1 cellular context compared by ENCODE assay signal in the genomic region with DNA sequence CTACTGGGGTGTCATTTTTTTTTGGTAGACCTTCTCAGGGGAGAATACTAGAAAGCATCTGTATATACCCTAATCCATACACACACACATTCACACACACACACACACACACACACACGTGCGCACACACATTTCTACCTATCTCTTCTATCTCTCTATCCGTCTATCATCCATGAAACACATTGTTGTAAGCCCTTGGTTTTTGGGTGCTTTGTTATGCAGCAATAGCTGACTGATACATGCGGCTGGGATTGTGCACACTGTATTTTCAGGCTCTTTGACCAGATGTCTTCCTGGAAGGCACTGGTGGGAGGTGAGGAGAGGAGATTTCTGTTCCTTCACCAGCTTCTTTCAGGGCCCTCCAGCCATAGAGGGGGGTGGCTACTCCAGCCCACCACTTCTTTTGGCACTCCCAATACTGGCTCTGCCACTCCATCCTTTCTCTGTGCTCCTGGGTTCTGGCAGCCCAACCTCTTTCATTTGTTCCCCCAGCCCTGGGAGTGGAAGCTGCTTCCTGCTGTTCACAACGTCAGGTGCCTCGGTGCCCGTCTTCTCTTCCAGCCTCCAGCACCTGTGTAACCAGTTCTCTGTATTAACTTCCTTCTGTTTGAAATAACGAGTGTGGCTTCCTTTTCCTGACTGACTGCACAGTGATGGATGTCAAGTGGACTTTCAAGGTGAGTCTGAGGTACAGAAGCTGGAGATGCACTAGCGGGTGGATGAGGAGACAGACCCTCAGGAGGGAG.
TF ChIP-seq lines count a peak whose summit lies in the region.

No MANE protein-coding gene starts in this region.

TF ChIP-seq in K562, 482 proteins besides CTCF, POLR2A, EP300 and RAD21 (continued from another document):
- TF ChIP-seq, protein P1, sequence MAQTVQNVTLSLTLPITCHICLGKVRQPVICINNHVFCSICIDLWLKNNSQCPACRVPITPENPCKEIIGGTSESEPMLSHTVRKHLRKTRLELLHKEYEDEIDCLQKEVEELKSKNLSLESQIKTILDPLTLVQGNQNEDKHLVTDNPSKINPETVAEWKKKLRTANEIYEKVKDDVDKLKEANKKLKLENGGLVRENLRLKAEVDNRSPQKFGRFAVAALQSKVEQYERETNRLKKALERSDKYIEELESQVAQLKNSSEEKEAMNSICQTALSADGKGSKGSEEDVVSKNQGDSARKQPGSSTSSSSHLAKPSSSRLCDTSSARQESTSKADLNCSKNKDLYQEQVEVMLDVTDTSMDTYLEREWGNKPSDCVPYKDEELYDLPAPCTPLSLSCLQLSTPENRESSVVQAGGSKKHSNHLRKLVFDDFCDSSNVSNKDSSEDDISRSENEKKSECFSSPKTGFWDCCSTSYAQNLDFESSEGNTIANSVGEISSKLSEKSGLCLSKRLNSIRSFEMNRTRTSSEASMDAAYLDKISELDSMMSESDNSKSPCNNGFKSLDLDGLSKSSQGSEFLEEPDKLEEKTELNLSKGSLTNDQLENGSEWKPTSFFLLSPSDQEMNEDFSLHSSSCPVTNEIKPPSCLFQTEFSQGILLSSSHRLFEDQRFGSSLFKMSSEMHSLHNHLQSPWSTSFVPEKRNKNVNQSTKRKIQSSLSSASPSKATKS (CRISPR knock-in tag; IDR thresholded peaks at IDR 0.05) = no peak
- peak; percentile 84 for TF ChIP-seq BCOR (IDR thresholded peaks at IDR 0.05)
- TF ChIP-seq ZNF263 (CRISPR knock-in tag; IDR thresholded peaks at IDR 0.05; ENCODE audit: borderline replicate concordance) = no peak
- TF ChIP-seq ZKSCAN1 (IDR thresholded peaks at IDR 0.05; ENCODE audit: low read depth, low read length) = no peak
- no peak for TF ChIP-seq ETV5 (CRISPR knock-in tag; IDR thresholded peaks at IDR 0.05; ENCODE audit: low read depth)
- TF ChIP-seq DACH1 (IDR thresholded peaks at IDR 0.05; ENCODE audit: partially characterized antibody) = no peak
- TF ChIP-seq RFX1 (IDR thresholded peaks at IDR 0.05) = no peak
- no peak for TF ChIP-seq LEF1 (IDR thresholded peaks at IDR 0.05)
